Comparison of ENCODE assay signal across 25 cellular contexts in genomic region chr3:99565316-99565715, GRCh38.
"Had no signal": no experiment of that assay in that cellular context is flagged by ENCODE, and none has a peak within 500 bp of the region (broad histone marks: within the 10 kb centered on the region; RNA-seq: fewer than 3 reads in every experiment).

No MANE protein-coding gene starts in this region.

- H3K4me2 ChIP-seq: hepatocyte, smooth muscle cell had no signal

- H3K36me3 ChIP-seq: left ventricle myocardium inferior, right lobe of liver, tibial nerve, uterus had no signal

- H3K4me3 Mint-ChIP-seq: mesothelial cell of epicardium; naive thymus-derived CD8-positive, alpha-beta T cell; nephron; neural crest cell; stimulated activated memory B cell treated with anti-CD40 and anti-IgM and Interleukin-4, amounts not matched to agents 10 μg/mL and 1 μg/mL and 100 μg/mL, for 72 hours; stimulated activated naive CD8-positive, alpha-beta T cell treated with anti-CD3 and anti-CD28 coated beads, Interleukin-15, amount 100 ng/mL, for 72 hours; type B pancreatic cell had no signal

- H2AFZ ChIP-seq: hepatocyte, parathyroid adenoma had no signal

- H3K79me2 ChIP-seq: hepatocyte, parathyroid adenoma had no signal

- H3K27me3 ChIP-seq: hepatocyte, right lobe of liver, tibial nerve, uterus had no signal

- DNase-seq: islet precursor cell; left ventricle myocardium inferior; mesendoderm; naive thymus-derived CD8-positive, alpha-beta T cell; nucleus accumbens; psoas muscle; right lobe of liver; stimulated activated CD4-positive, alpha-beta T cell treated with anti-CD3 and anti-CD28 coated beads, Interleukin-1b, Interleukin-23, amount 100 ng/mL, for 48 hours; stimulated activated CD4-positive, alpha-beta T cell treated with anti-CD3 and anti-CD28 coated beads, Interleukin-2, amount 100 ng/mL, for 48 hours; stimulated activated CD4-positive, alpha-beta T cell treated with anti-CD3 and anti-CD28 coated beads, Interleukin-4, amount 100 ng/mL, for 4 hours; stimulated activated CD8-positive, alpha-beta memory T cell treated with anti-CD3 and anti-CD28 coated beads, Interleukin-4, amount 100 ng/mL, for 48 hours; stimulated activated naive CD4-positive, alpha-beta T cell treated with Interleukin-2 at 50 U/mL for 16 hours; stimulated activated naive CD8-positive, alpha-beta T cell treated with anti-CD3 and anti-CD28 coated beads, Interleukin-15, amount 100 ng/mL, for 72 hours; substantia nigra; uterus had no signal

- H3K27ac ChIP-seq: hepatocyte, left ventricle myocardium inferior, parathyroid adenoma, psoas muscle, right lobe of liver, tibial nerve, uterus had no signal

- H3K9me3 ChIP-seq: psoas muscle, uterus had no signal

- H3K27ac Mint-ChIP-seq: mesothelial cell of epicardium; nephron; stimulated activated memory B cell treated with anti-CD40 and anti-IgM and Interleukin-4, amounts not matched to agents 10 μg/mL and 1 μg/mL and 100 μg/mL, for 72 hours; stimulated activated naive CD8-positive, alpha-beta T cell treated with anti-CD3 and anti-CD28 coated beads, Interleukin-15, amount 100 ng/mL, for 72 hours; type B pancreatic cell had no signal

- H3K36me3 Mint-ChIP-seq: mesothelial cell of epicardium; naive thymus-derived CD8-positive, alpha-beta T cell; stimulated activated memory B cell treated with anti-CD40 and anti-IgM and Interleukin-4, amounts not matched to agents 10 μg/mL and 1 μg/mL and 100 μg/mL, for 72 hours; type B pancreatic cell had no signal

- ATAC-seq: naive thymus-derived CD8-positive, alpha-beta T cell; psoas muscle; right lobe of liver; stimulated activated memory B cell treated with anti-CD40 and anti-IgM and Interleukin-4, amounts not matched to agents 10 μg/mL and 1 μg/mL and 100 μg/mL, for 72 hours; stimulated activated naive CD8-positive, alpha-beta T cell treated with anti-CD3 and anti-CD28 coated beads, Interleukin-15, amount 100 ng/mL, for 72 hours had no signal

- H3K9ac ChIP-seq: parathyroid adenoma had no signal

- H3K4me3 ChIP-seq: hepatocyte, left ventricle myocardium inferior, lung, psoas muscle, right lobe of liver, smooth muscle cell, tibial nerve, uterus had no signal

- H3K4me1 ChIP-seq: left ventricle myocardium inferior, psoas muscle, right lobe of liver, tibial nerve, uterus had no signal

- H3K27me3 Mint-ChIP-seq: stimulated activated memory B cell treated with anti-CD40 and anti-IgM and Interleukin-4, amounts not matched to agents 10 μg/mL and 1 μg/mL and 100 μg/mL, for 72 hours; stimulated activated naive CD8-positive, alpha-beta T cell treated with anti-CD3 and anti-CD28 coated beads, Interleukin-15, amount 100 ng/mL, for 72 hours had no signal

- H3K4me1 Mint-ChIP-seq: naive thymus-derived CD8-positive, alpha-beta T cell; neural crest cell; stimulated activated memory B cell treated with anti-CD40 and anti-IgM and Interleukin-4, amounts not matched to agents 10 μg/mL and 1 μg/mL and 100 μg/mL, for 72 hours; stimulated activated naive CD8-positive, alpha-beta T cell treated with anti-CD3 and anti-CD28 coated beads, Interleukin-15, amount 100 ng/mL, for 72 hours had no signal
